19 cellular contexts compared by ENCODE assay signal in genomic region chr9:128153117-128153946, GRCh38. TPM values are rescaled to one million over a fixed set of nuclear protein-coding genes. Genes with fewer than 3 reads are reported as not detected.
DNase-seq lines count a peak whose midpoint lies in the region; ATAC-seq, FAIRE-seq and TF ChIP-seq lines count a peak whose summit lies in the region.
"Had no signal": no experiment of that assay in that cellular context is flagged by ENCODE, and none has a peak within 500 bp of the region (broad histone marks: within the 10 kb centered on the region; RNA-seq: fewer than 3 reads in every experiment).

No MANE protein-coding gene starts in this region.

- H3K27ac ChIP-seq in right atrium auricular region (no peak overlapping the region), kidney (ENCODE audit: low read depth in 2 of 2, low read length in 2 of 2) (no peak overlapping the region), substantia nigra (ENCODE audit: low read depth, low read length, poor library complexity, severe bottlenecking) (no peak overlapping the region)
- H3K27ac ChIP-seq: BLaER1, GM23248 had no signal

- H3K36me3 Mint-ChIP-seq in activated naive CD8-positive, alpha-beta T cell treated with anti-CD3 and anti-CD28 coated beads, Interleukin-2, amount 50 U/mL, for 24 hours (ENCODE audit: low read depth): no peaks in the 10 kb centered on the region
- H3K36me3 Mint-ChIP-seq: CD8-positive, alpha-beta T cell had no signal

- no peaks in the 10 kb centered on the region for H3K27me3 ChIP-seq in right atrium auricular region
- H3K27me3 ChIP-seq: BLaER1 had no signal

- H3K4me1 Mint-ChIP-seq in activated naive CD8-positive, alpha-beta T cell treated with anti-CD3 and anti-CD28 coated beads, Interleukin-2, amount 50 U/mL, for 24 hours: no peaks in the 10 kb centered on the region

- H3K27me3 Mint-ChIP-seq in activated naive CD8-positive, alpha-beta T cell treated with anti-CD3 and anti-CD28 coated beads, Interleukin-2, amount 50 U/mL, for 24 hours: no peaks in the 10 kb centered on the region

- intact Hi-C loops in Right ventricle myocardium inferior (cut with DNase I) (no loop called here), kidney (cut with DNase I) (no loop called here), posterior vena cava (cut with DNase I) (no loop called here)

- H3K9me3 Mint-ChIP-seq in activated naive CD8-positive, alpha-beta T cell treated with anti-CD3 and anti-CD28 coated beads, Interleukin-2, amount 50 U/mL, for 24 hours: no peaks in the 10 kb centered on the region
- H3K9me3 Mint-ChIP-seq: CD8-positive, alpha-beta T cell; HFFc6 had no signal

- H3K9me3 ChIP-seq in right atrium auricular region (no peaks in the 10 kb centered on the region), kidney (ENCODE audit: control insufficient read depth in 1 of 2, low read length in 2 of 2) (no peaks in the 10 kb centered on the region)
- H3K9me3 ChIP-seq: BLaER1 had no signal

- H3K4me3 ChIP-seq in right atrium auricular region (no peak overlapping the region), kidney (ENCODE audit: low read length in 2 of 2) (no peak overlapping the region)
- H3K4me3 ChIP-seq: BLaER1, GM23248 had no signal

- peaks cover 0 to 8% of the 10 kb centered on the region in 2 donors for H3K4me1 ChIP-seq in right atrium auricular region
- H3K4me1 ChIP-seq in kidney (ENCODE audit: control insufficient read depth in 1 of 2, insufficient read depth in 1 of 2, low read depth in 1 of 2, low read length in 2 of 2): peaks cover 6 to 7% of the 10 kb centered on the region in 2 donors
- H3K4me1 ChIP-seq: BLaER1 had no signal

- TF ChIP-seq EP300 in Ishikawa (IDR thresholded peaks at IDR 0.05; ENCODE audit: borderline replicate concordance): no peak

- FAIRE-seq in kidney (lab: Jason Lieb, UNC): no peak
- FAIRE-seq in frontal cortex (lab: Jason Lieb, UNC): no peak
- FAIRE-seq: D721Med had no signal

- TF ChIP-seq RAD21 in Ishikawa (IDR thresholded peaks at IDR 0.05; ENCODE audit: low read depth): no peak

- H3K4me3 Mint-ChIP-seq in activated naive CD8-positive, alpha-beta T cell treated with anti-CD3 and anti-CD28 coated beads, Interleukin-2, amount 50 U/mL, for 24 hours: no peak overlapping the region
- H3K4me3 Mint-ChIP-seq: CD8-positive, alpha-beta T cell; HFFc6 had no signal

- no peak overlapping the region for H3K27ac Mint-ChIP-seq in activated naive CD8-positive, alpha-beta T cell treated with anti-CD3 and anti-CD28 coated beads, Interleukin-2, amount 50 U/mL, for 24 hours
- H3K27ac Mint-ChIP-seq: CD8-positive, alpha-beta T cell; HFFc6 had no signal

- ATAC-seq in Right ventricle myocardium inferior: no peak
- ATAC-seq in activated naive CD8-positive, alpha-beta T cell treated with anti-CD3 and anti-CD28 coated beads, Interleukin-2, amount 50 U/mL, for 24 hours: no peak
- ATAC-seq: CD8-positive, alpha-beta T cell had no signal

- H3K9ac ChIP-seq in kidney (ENCODE audit: low read length in 2 of 2): no peak overlapping the region
- H3K9ac ChIP-seq: BLaER1, GM23248 had no signal

- peak; percentile 28 for DNase-seq in Right ventricle myocardium inferior (ENCODE audit: missing footprints)
- no peak for DNase-seq in right atrium auricular region (ENCODE audit: low spot score)
- DNase-seq in kidney: peak; percentile 58
- DNase-seq in posterior vena cava (ENCODE audit: low spot score): peak; percentile 40
- DNase-seq in substantia nigra (lab: John Stamatoyannopoulos, UW): no peak
- DNase-seq in activated naive CD8-positive, alpha-beta T cell treated with anti-CD3 and anti-CD28 coated beads, Interleukin-2, amount 50 U/mL, for 24 hours: no peak
- DNase-seq in frontal cortex (ENCODE audit: low spot score in 2 of 2): no peak
- DNase-seq: CD8-positive, alpha-beta T cell; DMS79; GM23248; HFFc6; KBM-7; NCI-H1436; NCI-H2029; NCI-H82 had no signal

- H3K36me3 ChIP-seq in right atrium auricular region (no peaks in the 10 kb centered on the region), kidney (ENCODE audit: control insufficient read depth in 1 of 2, insufficient read depth in 2 of 2, low read length in 2 of 2) (no peaks in the 10 kb centered on the region)
- H3K36me3 ChIP-seq: BLaER1 had no signal

- no peak for TF ChIP-seq CTCF in right atrium auricular region (IDR thresholded peaks at IDR 0.05)
- TF ChIP-seq CTCF in kidney (IDR thresholded peaks at IDR 0.05; ENCODE audit: borderline replicate concordance, extremely low read depth, insufficient read depth): no peak

TF ChIP-seq in Ishikawa, 13 proteins besides CTCF, POLR2A, EP300 and RAD21:
- no peak for TF ChIP-seq CEBPB (IDR thresholded peaks at IDR 0.05)
- no peak for TF ChIP-seq TAF1 (IDR thresholded peaks at IDR 0.05; ENCODE audit: low read depth)
- no peak for TF ChIP-seq EGR1 (IDR thresholded peaks at IDR 0.05)
- TF ChIP-seq CREB1 (IDR thresholded peaks at IDR 0.05; ENCODE audit: low read depth): no peak
- no peak for TF ChIP-seq YY1 (IDR thresholded peaks at IDR 0.05; ENCODE audit: low read depth)
- TF ChIP-seq MAX (IDR thresholded peaks at IDR 0.05): peak; percentile 23; the same call in 1 of the 2 replicates
- TF ChIP-seq ZBTB7A (IDR thresholded peaks at IDR 0.05; ENCODE audit: low read depth): no peak
- TF ChIP-seq USF1 (IDR thresholded peaks at IDR 0.05): 0 out of 2 replicates have a peak, but pooled peaks have one; percentile 26
- no peak for TF ChIP-seq NFIC (IDR thresholded peaks at IDR 0.05)
- no peak for TF ChIP-seq TEAD4 (IDR thresholded peaks at IDR 0.05)
- no peak for TF ChIP-seq TCF12 (IDR thresholded peaks at IDR 0.05; ENCODE audit: low read depth)
- TF ChIP-seq FOXM1 (IDR thresholded peaks at IDR 0.05; ENCODE audit: borderline replicate concordance, low read depth): no peak

RNA-seq across cellular contexts. Expression of gene LCN2, which starts 4.1 kb away (rescaled TPM):
- total RNA-seq in Right ventricle myocardium inferior (not detected), right atrium auricular region (not detected), kidney (198 TPM), posterior vena cava (under 1 TPM; 0.67 to 0.69 TPM), frontal cortex (not detected)
- polyA plus RNA-seq in kidney (ENCODE audit: insufficient read depth, low read depth, low replicate concordance): 8.2 TPM
- total RNA-seq: CD8-positive, alpha-beta T cell; GM23248; HFFc6; NCI-H460 had no signal
- polyA plus RNA-seq: GM23248 had no signal

RNA-seq across cellular contexts. Expression of gene BBLN, which starts 6.7 kb away (rescaled TPM):
- total RNA-seq in Right ventricle myocardium inferior (36.1 TPM), right atrium auricular region (100 to 1,000 TPM; 219 to 362 TPM), kidney (55.6 TPM), posterior vena cava (10 to 100 TPM; 41.9 to 49.1 TPM), frontal cortex (55.4 TPM)
- polyA plus RNA-seq in kidney (ENCODE audit: insufficient read depth, low read depth, low replicate concordance): 192 TPM

RNA-seq across cellular contexts. Expression of gene PTGES2, which starts 25.8 kb away (rescaled TPM):
- total RNA-seq in Right ventricle myocardium inferior (158 TPM), right atrium auricular region (100 to 1,000 TPM; 114 to 118 TPM), kidney (64.1 TPM), posterior vena cava (10 to 100 TPM; 38.6 to 38.9 TPM), frontal cortex (58.3 TPM)
- 117 TPM for polyA plus RNA-seq in kidney (ENCODE audit: insufficient read depth, low read depth, low replicate concordance)

RNA-seq across cellular contexts. Expression of gene CIZ1, which starts 38.0 kb away (rescaled TPM):
- 69.3 TPM for total RNA-seq in Right ventricle myocardium inferior
- total RNA-seq in right atrium auricular region: 10 to 100 TPM; 41.6 to 45.9 TPM
- total RNA-seq in kidney: 89.9 TPM
- 48.1 TPM for polyA plus RNA-seq in kidney (ENCODE audit: insufficient read depth, low read depth, low replicate concordance)
- 10 to 100 TPM; 88.3 to 99.4 TPM for total RNA-seq in posterior vena cava
- 15.9 TPM for total RNA-seq in frontal cortex

RNA-seq across cellular contexts. Expression of gene DNM1, which starts 49.8 kb away (rescaled TPM):
- total RNA-seq in Right ventricle myocardium inferior (6.1 TPM), right atrium auricular region (1 to 10 TPM; 2.5 to 3.9 TPM), kidney (22.6 TPM), posterior vena cava (10 to 100 TPM; 19.0 to 46.5 TPM), frontal cortex (73.8 TPM)
- 7.3 TPM for polyA plus RNA-seq in kidney (ENCODE audit: insufficient read depth, low read depth, low replicate concordance)

Comparison
In these comparisons a context has a peak if more than half of its experiments do, and no peak if none do; other contexts are left out.
1. DNase-seq: peak in Right ventricle myocardium inferior (single experiment), kidney (single experiment) and posterior vena cava (single experiment); none in right atrium auricular region (single experiment), substantia nigra (0 of 49), activated naive CD8-positive, alpha-beta T cell treated with anti-CD3 and anti-CD28 coated beads, Interleukin-2, amount 50 U/mL, for 24 hours (single experiment) and frontal cortex (0 of 2).
2. RNA of gene LCN2, which starts 4.1 kb away (total RNA-seq): 198 TPM in kidney (single experiment); 0.67 to 0.69 TPM in posterior vena cava, not detected in right atrium auricular region, not detected in Right ventricle myocardium inferior (single experiment) and not detected in frontal cortex (single experiment); every median in the first group is over 100 times any median in the second.